ENCODE assay signal across 1 cellular context in the genomic region with DNA sequence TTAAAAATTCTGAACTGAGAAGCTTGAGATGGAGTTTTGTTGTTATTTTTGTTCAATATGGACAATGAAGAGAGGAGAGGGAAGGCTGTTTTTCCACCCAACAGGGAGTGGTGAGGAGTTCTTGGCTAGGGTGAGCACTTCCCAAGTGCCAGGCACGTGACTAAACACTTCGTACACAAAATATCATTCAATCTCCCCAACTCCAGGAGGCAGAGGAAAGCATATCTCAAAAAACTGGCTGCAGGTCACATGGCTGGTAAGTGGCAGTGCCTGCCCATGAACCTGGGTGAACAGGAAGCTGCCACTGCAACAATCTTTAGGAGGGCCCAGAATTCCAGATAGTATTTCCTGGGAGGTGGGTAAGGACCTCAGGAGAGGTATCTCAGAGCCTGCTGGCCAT.
TF ChIP-seq lines count a peak whose summit lies in the region.

No MANE protein-coding gene starts in this region.

TF ChIP-seq in K562, 482 proteins besides CTCF, POLR2A, EP300 and RAD21 (continued from another document):
- TF ChIP-seq, protein P1, sequence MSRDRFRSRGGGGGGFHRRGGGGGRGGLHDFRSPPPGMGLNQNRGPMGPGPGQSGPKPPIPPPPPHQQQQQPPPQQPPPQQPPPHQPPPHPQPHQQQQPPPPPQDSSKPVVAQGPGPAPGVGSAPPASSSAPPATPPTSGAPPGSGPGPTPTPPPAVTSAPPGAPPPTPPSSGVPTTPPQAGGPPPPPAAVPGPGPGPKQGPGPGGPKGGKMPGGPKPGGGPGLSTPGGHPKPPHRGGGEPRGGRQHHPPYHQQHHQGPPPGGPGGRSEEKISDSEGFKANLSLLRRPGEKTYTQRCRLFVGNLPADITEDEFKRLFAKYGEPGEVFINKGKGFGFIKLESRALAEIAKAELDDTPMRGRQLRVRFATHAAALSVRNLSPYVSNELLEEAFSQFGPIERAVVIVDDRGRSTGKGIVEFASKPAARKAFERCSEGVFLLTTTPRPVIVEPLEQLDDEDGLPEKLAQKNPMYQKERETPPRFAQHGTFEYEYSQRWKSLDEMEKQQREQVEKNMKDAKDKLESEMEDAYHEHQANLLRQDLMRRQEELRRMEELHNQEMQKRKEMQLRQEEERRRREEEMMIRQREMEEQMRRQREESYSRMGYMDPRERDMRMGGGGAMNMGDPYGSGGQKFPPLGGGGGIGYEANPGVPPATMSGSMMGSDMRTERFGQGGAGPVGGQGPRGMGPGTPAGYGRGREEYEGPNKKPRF (IDR thresholded peaks at IDR 0.05; ENCODE audit: low read depth, low read length): no peak
- TF ChIP-seq DPF2 (IDR thresholded peaks at IDR 0.05) (no peak), TAF7 (tag; IDR thresholded peaks at IDR 0.05) (no peak), ZNF24 (IDR thresholded peaks at IDR 0.05) (no peak), ZNF311 (CRISPR knock-in tag; IDR thresholded peaks at IDR 0.05) (no peak), ZNF3 (CRISPR knock-in tag; IDR thresholded peaks at IDR 0.05) (no peak), ZNF347 (CRISPR knock-in tag; IDR thresholded peaks at IDR 0.05; ENCODE audit: low read depth) (no peak)
- TF ChIP-seq, protein P2, sequence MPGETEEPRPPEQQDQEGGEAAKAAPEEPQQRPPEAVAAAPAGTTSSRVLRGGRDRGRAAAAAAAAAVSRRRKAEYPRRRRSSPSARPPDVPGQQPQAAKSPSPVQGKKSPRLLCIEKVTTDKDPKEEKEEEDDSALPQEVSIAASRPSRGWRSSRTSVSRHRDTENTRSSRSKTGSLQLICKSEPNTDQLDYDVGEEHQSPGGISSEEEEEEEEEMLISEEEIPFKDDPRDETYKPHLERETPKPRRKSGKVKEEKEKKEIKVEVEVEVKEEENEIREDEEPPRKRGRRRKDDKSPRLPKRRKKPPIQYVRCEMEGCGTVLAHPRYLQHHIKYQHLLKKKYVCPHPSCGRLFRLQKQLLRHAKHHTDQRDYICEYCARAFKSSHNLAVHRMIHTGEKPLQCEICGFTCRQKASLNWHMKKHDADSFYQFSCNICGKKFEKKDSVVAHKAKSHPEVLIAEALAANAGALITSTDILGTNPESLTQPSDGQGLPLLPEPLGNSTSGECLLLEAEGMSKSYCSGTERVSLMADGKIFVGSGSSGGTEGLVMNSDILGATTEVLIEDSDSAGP (CRISPR knock-in tag; IDR thresholded peaks at IDR 0.05): no peak
TF ChIP-seq in K562: peak in this region for 5.
